Comparison of ENCODE assay signal across 13 cellular contexts in genomic region chr19:32336259-32337111, GRCh38. TPM values are rescaled to one million over a fixed set of nuclear protein-coding genes. Genes with fewer than 3 reads are reported as not detected.
A peak's percentile ranks its signal among the peaks of the same experiment; 100 is the strongest.
DNase-seq lines count a peak whose midpoint lies in the region; ATAC-seq and TF ChIP-seq lines count a peak whose summit lies in the region.
"Had no signal": no experiment of that assay in that cellular context is flagged by ENCODE, and none has a peak within 500 bp of the region (broad histone marks: within the 10 kb centered on the region; RNA-seq: fewer than 3 reads in every experiment).

No MANE protein-coding gene starts in this region.

- 58 to 65% (median 62%) methylated on average over 8 of the region's 8 CpGs for WGBS in adrenal gland, 4 donors

- peak; percentile 60 for ATAC-seq in omental fat pad (ENCODE audit: low FRiP score)
- ATAC-seq: activated CD8-positive, alpha-beta T cell treated with anti-CD3 and anti-CD28 coated beads, Interleukin-2, amount 10 ng/mL, durations not matched to agents 7 days and 5 days; body of pancreas had no signal

- POLR2A ChIA-PET in BJ (lab: Charles Lee), result no interaction called here

- DNase-seq in BJ (ENCODE audit: low read depth), result no peak
- DNase-seq in RPMI7951 (ENCODE audit: low read depth), result peak; percentile 47
- DNase-seq in fibroblast of mammary gland (ENCODE audit: low read depth), result peak; percentile 64
- DNase-seq in omental fat pad (ENCODE audit: low spot score), result no peak
- DNase-seq in NCI-H748 (lab: John Stamatoyannopoulos, UW; ENCODE audit: unreplicated experiment), result no peak
- no peak for DNase-seq in stimulated activated CD4-positive, alpha-beta T cell treated with anti-CD3 and anti-CD28 coated beads, Interleukin-4, amount 100 ng/mL, for 1 hour
- no peak for DNase-seq in SKM-1 treated with dmso at 0.1 percent for 144 hours (lab: John Stamatoyannopoulos, UW; ENCODE audit: unreplicated experiment)
- DNase-seq in adrenal gland, result no peak
- DNase-seq: activated CD8-positive, alpha-beta T cell treated with anti-CD3 and anti-CD28 coated beads, Interleukin-2, amount 10 ng/mL, durations not matched to agents 7 days and 5 days; body of pancreas; NCI-H2029 treated with DMSO at 0.1 percent for 48 hours; occipital lobe had no signal

- peak; percentile 14; the same call in 1 of the 2 replicates for TF ChIP-seq CTCF in BJ (IDR thresholded peaks at IDR 0.05; ENCODE audit: insufficient read depth, low read depth, low read length)
- peak; percentile 22 for TF ChIP-seq CTCF in fibroblast of mammary gland (conservative IDR thresholded peaks at IDR 0.05; ENCODE audit: control insufficient read depth, insufficient read depth, low read depth, low read length)
- TF ChIP-seq CTCF in omental fat pad (IDR thresholded peaks at IDR 0.05), result no peak
- no peak for TF ChIP-seq CTCF in adrenal gland (IDR thresholded peaks at IDR 0.05)

- CTCF ChIA-PET in BJ (lab: Yijun Ruan, JAX), result interaction anchor here (0.6 to 1.5 kb wide), 6 partner anchors 11 to 235 kb away, joined by 3 to 6 read pairs (median 4); no protein-coding TSS in a partner anchor

- H3K4me3 ChIP-seq in BJ (ENCODE audit: low read depth, low read length), result peak overlapping the region; percentile 16; the same call in 1 of the 2 replicates
- no peak overlapping the region for H3K4me3 ChIP-seq in fibroblast of mammary gland (ENCODE audit: control insufficient read depth, low read depth, low read length)
- no peak overlapping the region for H3K4me3 ChIP-seq in adrenal gland
- H3K4me3 ChIP-seq: body of pancreas had no signal

- H3K27me3 ChIP-seq in BJ (ENCODE audit: control insufficient read depth, insufficient read depth, low read length) (no peaks in the 10 kb centered on the region), adrenal gland (peaks cover 11% of the 10 kb centered on the region)
- H3K27me3 ChIP-seq: body of pancreas had no signal

- intact Hi-C loops in adrenal gland (cut with DNase I), result no loop called here

- no peak for TF ChIP-seq POLR2A in adrenal gland (IDR thresholded peaks at IDR 0.05)

- H3K27ac ChIP-seq in adrenal gland, result no peak overlapping the region
- H3K27ac ChIP-seq: body of pancreas had no signal

- no peaks in the 10 kb centered on the region for H3K9me3 ChIP-seq in adrenal gland (replicated peaks in 1 of 3)
- H3K9me3 ChIP-seq: body of pancreas, Caco-2 had no signal

- H3K4me1 ChIP-seq in adrenal gland (replicated peaks in 1 of 2), result no peaks in the 10 kb centered on the region

- no peaks in the 10 kb centered on the region for H3K36me3 ChIP-seq in BJ (ENCODE audit: control insufficient read depth, insufficient read depth, low read length)
- H3K36me3 ChIP-seq in adrenal gland (replicated peaks in 1 of 2), result no peaks in the 10 kb centered on the region

RNA-seq across cellular contexts. Expression of gene ZNF507, which starts 8.9 kb away (rescaled TPM):
- polyA plus RNA-seq in BJ (2011; rRNA removed), result 6.7 and 11.5 TPM in 2 replicates
- polyA minus RNA-seq in BJ (2011; rRNA and poly(A)+ RNA removed), result 6.9 and 9.4 TPM in 2 replicates
- total RNA-seq in RPMI7951 (2014; rRNA removed; shearing (Covaris generic)), result 5.8 and 6.7 TPM in 2 replicates
- total RNA-seq in omental fat pad, result 10 to 100 TPM; 12.2 to 29.6 (median 16.1) TPM
- total RNA-seq in adrenal gland, result 10 to 100 TPM; 10.2 to 23.2 (median 15.0) TPM
- polyA plus RNA-seq in adrenal gland, result 10 to 100 TPM in 1 of 3 donors, 1 to 10 TPM in 2; 4.3 to 11.1 (median 8.4) TPM

Comparison
In these comparisons a context has a peak if more than half of its experiments do, and no peak if none do; other contexts are left out.
1. DNase-seq: peak in RPMI7951 (single experiment) and fibroblast of mammary gland (single experiment); none in BJ (single experiment), omental fat pad (single experiment), NCI-H748 (single experiment), stimulated activated CD4-positive, alpha-beta T cell treated with anti-CD3 and anti-CD28 coated beads, Interleukin-4, amount 100 ng/mL, for 1 hour (single experiment), SKM-1 treated with dmso at 0.1 percent for 144 hours (single experiment) and adrenal gland (0 of 7).
2. CTCF ChIP-seq: peak in BJ (single experiment) and fibroblast of mammary gland (single experiment); none in omental fat pad (0 of 3) and adrenal gland (0 of 6).